13 cellular contexts compared by ENCODE assay signal in the genomic region with DNA sequence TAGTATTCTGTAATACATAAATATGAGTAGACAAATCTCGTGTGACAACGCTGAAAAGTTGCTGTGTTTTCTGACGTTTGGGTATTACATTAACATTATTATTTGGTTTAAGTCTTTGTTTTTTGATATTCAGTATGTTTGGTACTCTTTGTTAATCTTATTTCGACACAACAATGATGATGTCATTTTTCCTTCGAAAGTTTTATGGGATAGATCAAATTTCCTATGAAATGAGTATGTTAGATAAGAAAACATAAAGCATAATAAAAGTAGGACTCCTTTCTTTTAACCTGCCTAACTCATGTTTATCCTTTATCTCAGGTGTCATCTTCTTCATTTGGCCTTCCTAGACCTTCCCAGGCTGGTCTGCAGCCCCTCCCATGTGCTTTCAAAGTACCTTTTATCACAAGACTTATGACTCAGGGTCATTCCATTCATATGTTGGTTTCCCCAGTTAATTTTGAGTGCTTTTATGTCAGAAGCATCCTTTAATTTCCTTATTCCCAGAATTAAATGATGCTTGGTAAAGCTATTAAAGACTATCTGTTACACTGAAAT.
DNase-seq lines count a peak whose midpoint lies in the region; ATAC-seq, FAIRE-seq and TF ChIP-seq lines count a peak whose summit lies in the region.
"Had no signal": no experiment of that assay in that cellular context is flagged by ENCODE, and none has a peak within 500 bp of the region (broad histone marks: within the 10 kb centered on the region; RNA-seq: fewer than 3 reads in every experiment).

No MANE protein-coding gene starts in this region.

- no peaks in the 10 kb centered on the region for H3K9me3 ChIP-seq in small intestine (ENCODE audit: control insufficient read depth, low read depth)

- H3K27me3 ChIP-seq in foreskin keratinocyte: no peaks in the 10 kb centered on the region
- H3K27me3 ChIP-seq in small intestine (ENCODE audit: control insufficient read depth in 2 of 2, insufficient read depth in 2 of 2, low read length in 2 of 2): no peaks in the 10 kb centered on the region

- TF ChIP-seq CTCF in foreskin keratinocyte (conservative IDR thresholded peaks at IDR 0.05): no peak

- no peak for DNase-seq in HEK293T (ENCODE audit: extremely low spot score)
- DNase-seq in SW480 (ENCODE audit: low spot score): peak; percentile 49
- DNase-seq in foreskin keratinocyte: peak; percentile 75 to 90
- DNase-seq in small intestine: peak; percentile 18
- no peak for DNase-seq in NCI-H2081 treated with DMSO at 0.1 percent for 48 hours (lab: John Stamatoyannopoulos, UW)
- DNase-seq in anterior cingulate cortex (lab: John Stamatoyannopoulos, UW): no peak
- no peak for DNase-seq in NCI-H1930 (lab: John Stamatoyannopoulos, UW)
- DNase-seq: cortex of kidney, NCI-H510A, T-helper 9 cell had no signal

- no peak for ATAC-seq in foreskin keratinocyte
- ATAC-seq in HG02642 (IDR thresholded peaks at IDR 0.05; ENCODE audit: poor library complexity, unreplicated experiment): no peak

- peak overlapping the region; percentile 91 for H3K27ac ChIP-seq in foreskin keratinocyte
- H3K27ac ChIP-seq in small intestine (ENCODE audit: low read depth in 1 of 2, low read length in 1 of 2): peak overlapping the region; percentile 63 to 76

- H3K36me3 ChIP-seq in small intestine (ENCODE audit: control insufficient read depth in 2 of 2, insufficient read depth in 2 of 2, low read length in 2 of 2): no peaks in the 10 kb centered on the region

- peaks cover 72% of the 10 kb centered on the region for H3K4me1 ChIP-seq in foreskin keratinocyte
- H3K4me1 ChIP-seq in small intestine (ENCODE audit: control insufficient read depth in 2 of 2, insufficient read depth in 1 of 2, low read depth in 1 of 2, low read length in 1 of 2): peaks cover 3 to 13% of the 10 kb centered on the region in 2 donors

- H3K4me3 ChIP-seq in small intestine (ENCODE audit: low read depth in 1 of 2, low read length in 2 of 2): no peak overlapping the region

- FAIRE-seq in small intestine (lab: Jason Lieb, UNC): no peak
- FAIRE-seq: D721Med, H1 had no signal

- 25 to 54% (median 40%) methylated on average over 5 of the region's 5 CpGs for WGBS in small intestine, 3 donors

- CTCF ChIA-PET in HEK293T (lab: Yijun Ruan, JAX): no interaction called here

- POLR2A ChIA-PET in HEK293T (lab: Yijun Ruan, JAX): no interaction called here

TF ChIP-seq in HEK293T, 16 proteins besides CTCF, POLR2A, EP300 and RAD21:
- no peak for TF ChIP-seq ZNF384 (IDR thresholded peaks at IDR 0.05)
- peak; percentile 88 for TF ChIP-seq CTBP1 (IDR thresholded peaks at IDR 0.05; ENCODE audit: borderline replicate concordance)

Comparison
In these comparisons a context has a peak if more than half of its experiments do, and no peak if none do; other contexts are left out.
1. DNase-seq: peak in SW480 (single experiment), foreskin keratinocyte (2 of 2) and small intestine (single experiment); none in HEK293T (single experiment), NCI-H2081 treated with DMSO at 0.1 percent for 48 hours (single experiment), anterior cingulate cortex (0 of 58) and NCI-H1930 (0 of 2).